ENCODE assay signal across 26 cellular contexts in the genomic region with DNA sequence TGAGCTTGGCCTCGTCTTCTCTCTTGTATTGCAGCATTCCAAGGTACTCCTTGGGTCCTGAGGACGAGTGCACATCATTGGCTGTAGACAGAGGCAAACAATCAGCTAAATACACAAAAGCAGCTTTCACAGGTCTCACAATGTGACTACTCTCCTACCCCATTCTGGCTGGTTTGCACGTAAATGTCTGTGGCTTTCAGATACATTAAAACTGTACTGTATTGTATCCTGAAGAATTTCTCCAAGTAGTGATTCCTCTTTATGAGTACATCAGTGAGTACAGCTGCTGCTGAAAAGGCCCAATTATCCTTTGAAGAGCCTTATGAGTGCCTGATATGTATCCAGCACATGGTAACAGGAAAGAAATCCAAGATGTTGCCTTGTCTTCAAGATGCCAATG. TPM values are rescaled to one million over a fixed set of nuclear protein-coding genes. Genes with fewer than 3 reads are reported as not detected.
A peak's percentile ranks its signal among the peaks of the same experiment; 100 is the strongest.
DNase-seq lines count a peak whose midpoint lies in the region; ATAC-seq, FAIRE-seq and TF ChIP-seq lines count a peak whose summit lies in the region.
"Had no signal": no experiment of that assay in that cellular context is flagged by ENCODE, and none has a peak within 500 bp of the region (broad histone marks: within the 10 kb centered on the region; RNA-seq: fewer than 3 reads in every experiment).

No MANE protein-coding gene starts in this region.

- H3K27ac ChIP-seq in esophagus muscularis mucosa (replicated peaks in 1 of 4) (no peak overlapping the region), aorta (ENCODE audit: low read depth in 1 of 2, low read length in 2 of 2) (no peak overlapping the region)
- H3K27ac ChIP-seq: A549; BLaER1 treated with 17β-estradiol and CSF1 and Interleukin-3, amounts not matched to agents 10 nM and 100 nM had no signal

- in situ Hi-C loops in SK-MEL-5 (cut with HindIII; ENCODE audit: low pct_unique_long_range_greater_than_20kb, low sequenced_read_pairs) = no loop called here

- TF ChIP-seq CTCF in esophagus muscularis mucosa (IDR thresholded peaks at IDR 0.05) (no peak), neural crest cell (conservative IDR thresholded peaks at IDR 0.05) (no peak)

- 89% methylated on average over 3 of the region's 3 CpGs for WGBS in esophagus muscularis mucosa
- 87 to 89% methylated on average over 3 of the region's 3 CpGs for WGBS in aorta, 2 donors

- DNase-seq in GM18507 (ENCODE audit: extremely low spot score, insufficient read length, low read depth) (no peak), SK-MEL-5 (ENCODE audit: low read depth, low spot score) (peak; percentile 94), esophagus muscularis mucosa (ENCODE audit: extremely low spot score) (peak; percentile 29), neural crest cell (ENCODE audit: low read depth, low spot score) (no peak), SHP77 treated with DMSO at 0.1 percent for 48 hours (lab: John Stamatoyannopoulos, UW) (no peak), aorta (no peak)
- no peak for DNase-seq in central memory CD4-positive, alpha-beta T cell
- DNase-seq: 8988T; ACHN; AML-193; BE2C; Calu3; CD4-positive, alpha-beta T cell; CD8-positive, alpha-beta memory T cell; COR-L47; DMS153; DND-41; H9 had no signal

- H3K4me3 Mint-ChIP-seq in neural crest cell = no peak overlapping the region
- H3K4me3 Mint-ChIP-seq: CD14-positive monocyte; CD4-positive, alpha-beta T cell; CD8-positive, alpha-beta memory T cell; GM23338; H9 had no signal

- H3K4me3 ChIP-seq in esophagus muscularis mucosa (no peak overlapping the region), aorta (ENCODE audit: low read length in 2 of 2) (no peak overlapping the region)
- H3K4me3 ChIP-seq: A549; BLaER1 treated with 17β-estradiol and CSF1 and Interleukin-3, amounts not matched to agents 10 nM and 100 nM; GM23338 had no signal

- no peak for ATAC-seq in aorta (ENCODE audit: low FRiP score)
- no peak for ATAC-seq in HG03159 (IDR thresholded peaks at IDR 0.05; ENCODE audit: unreplicated experiment)
- ATAC-seq: A549, GM23338, HCT116 had no signal

- FAIRE-seq in GM18507 (lab: Jason Lieb, UNC) = peak; percentile 35
- FAIRE-seq: G401.6, GM19239 had no signal

- H3K36me3 ChIP-seq in esophagus muscularis mucosa (peaks cover 0 to 17% (median 11%) of the 10 kb centered on the region in 4 donors), aorta (ENCODE audit: control insufficient read depth in 1 of 2, insufficient read depth in 2 of 2, low read length in 1 of 2) (no peaks in the 10 kb centered on the region)
- H3K36me3 ChIP-seq: BE2C had no signal

- no peak for TF ChIP-seq POLR2A in esophagus muscularis mucosa (IDR thresholded peaks at IDR 0.05; ENCODE audit: low read depth)

- no peaks in the 10 kb centered on the region for H3K9me3 ChIP-seq in esophagus muscularis mucosa
- no peaks in the 10 kb centered on the region for H3K9me3 ChIP-seq in aorta (ENCODE audit: control insufficient read depth, low read length)
- H3K9me3 ChIP-seq: A549; BE2C; BLaER1 treated with 17β-estradiol and CSF1 and Interleukin-3, amounts not matched to agents 10 nM and 100 nM had no signal

- peak overlapping the region; percentile 5 for H3K27ac Mint-ChIP-seq in neural crest cell (ENCODE audit: unreplicated experiment)
- H3K27ac Mint-ChIP-seq: CD14-positive monocyte; CD4-positive, alpha-beta T cell; GM23338 had no signal

- intact Hi-C loops in esophagus muscularis mucosa (cut with DNase I) (no loop called here), aorta (cut with DNase I) (no loop called here)

- no peaks in the 10 kb centered on the region for H3K36me3 Mint-ChIP-seq in neural crest cell (ENCODE audit: low read depth)
- H3K36me3 Mint-ChIP-seq: CD14-positive monocyte had no signal

- no peaks in the 10 kb centered on the region for H3K27me3 Mint-ChIP-seq in neural crest cell (ENCODE audit: low read depth)
- H3K27me3 Mint-ChIP-seq: CD4-positive, alpha-beta T cell; CD8-positive, alpha-beta memory T cell had no signal

- no peak for TF ChIP-seq EP300 in esophagus muscularis mucosa (IDR thresholded peaks at IDR 0.05)

- H3K27me3 ChIP-seq in esophagus muscularis mucosa (no peaks in the 10 kb centered on the region), aorta (ENCODE audit: control insufficient read depth in 1 of 2, insufficient read depth in 2 of 2, low read length in 1 of 2) (no peaks in the 10 kb centered on the region)
- H3K27me3 ChIP-seq: BE2C; BLaER1 treated with 17β-estradiol and CSF1 and Interleukin-3, amounts not matched to agents 10 nM and 100 nM had no signal

- peaks cover 11% of the 10 kb centered on the region for H3K4me1 Mint-ChIP-seq in neural crest cell
- H3K4me1 Mint-ChIP-seq: GM23338 had no signal

- H3K4me1 ChIP-seq in esophagus muscularis mucosa (no peaks in the 10 kb centered on the region), aorta (ENCODE audit: control insufficient read depth in 1 of 2, insufficient read depth in 2 of 2, low read length in 2 of 2) (no peaks in the 10 kb centered on the region)
- H3K4me1 ChIP-seq: A549, BE2C had no signal

- H3K9me3 Mint-ChIP-seq in neural crest cell = no peaks in the 10 kb centered on the region
- H3K9me3 Mint-ChIP-seq: CD4-positive, alpha-beta T cell; GM23338; H9 had no signal

RNA-seq across cellular contexts. Expression of a gene that starts 22.0 kb away (rescaled TPM):
- 24.1 and 28.2 TPM in 2 replicates for total RNA-seq in SK-MEL-5 (2014; rRNA removed; shearing (Covaris generic))
- polyA plus RNA-seq in SK-MEL-5 (2015; cell fraction: cytosol; rRNA removed) = 55.3 and 56.0 TPM in 2 replicates
- polyA plus RNA-seq in SK-MEL-5 (2015; cell fraction: nucleus; rRNA removed) = 19.0 and 41.6 TPM in 2 replicates
- total RNA-seq in esophagus muscularis mucosa (10 to 100 TPM; 26.7 to 50.1 (median 36.2) TPM), neural crest cell (15.8 and 16.7 TPM in 2 replicates), aorta (10 to 100 TPM; 26.6 to 27.6 TPM)
- polyA plus RNA-seq in aorta = 10 to 100 TPM; 18.2 to 30.0 TPM

Comparison
In these comparisons a context has a peak if more than half of its experiments do, and no peak if none do; other contexts are left out.
1. DNase-seq: peak in SK-MEL-5 (single experiment) and esophagus muscularis mucosa (single experiment); none in GM18507 (single experiment), neural crest cell (single experiment), central memory CD4-positive, alpha-beta T cell (single experiment), SHP77 treated with DMSO at 0.1 percent for 48 hours (single experiment) and aorta (0 of 2).